In the genomic region with DNA sequence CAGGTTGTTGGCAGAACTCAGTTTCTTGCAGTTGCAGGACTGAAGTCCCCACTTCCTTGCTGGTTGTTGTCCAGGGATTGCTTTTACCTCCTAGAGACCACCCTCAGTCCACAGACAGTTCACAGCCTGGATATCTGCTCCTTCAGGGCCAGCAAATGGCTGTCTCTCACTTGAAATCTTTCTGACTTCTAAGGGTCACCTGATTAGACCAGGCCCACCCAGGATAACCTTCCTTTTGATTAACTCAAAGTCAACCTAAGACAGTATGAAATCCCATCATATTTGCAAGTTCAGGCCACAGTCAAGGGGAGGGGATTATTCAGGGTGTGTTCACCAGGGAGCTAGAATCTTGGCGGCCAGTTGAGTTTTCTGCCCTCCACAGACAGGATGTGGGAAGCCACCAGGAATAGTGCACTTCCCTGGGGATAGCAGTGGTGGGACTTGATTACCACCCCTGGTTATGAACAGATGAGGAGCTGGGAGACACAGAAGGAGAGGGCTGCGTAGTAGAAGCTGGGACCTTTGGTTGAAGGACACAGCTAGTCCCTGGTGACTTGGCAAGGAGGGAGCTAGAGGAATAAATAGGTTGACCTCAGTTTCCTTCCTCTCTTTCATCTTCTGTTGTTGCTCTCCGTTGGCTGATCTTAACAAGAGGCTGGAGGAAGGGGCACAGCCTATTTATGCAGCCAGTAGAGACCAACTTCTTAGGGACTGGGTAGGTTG, we compare ENCODE assay signal across 28 cellular contexts. TPM values are rescaled to one million over a fixed set of nuclear protein-coding genes. Genes with fewer than 3 reads are reported as not detected.
A peak's percentile ranks its signal among the peaks of the same experiment; 100 is the strongest.
DNase-seq lines count a peak whose midpoint lies in the region; ATAC-seq, FAIRE-seq and TF ChIP-seq lines count a peak whose summit lies in the region.
"Had no signal": no experiment of that assay in that cellular context is flagged by ENCODE, and none has a peak within 500 bp of the region (broad histone marks: within the 10 kb centered on the region; RNA-seq: fewer than 3 reads in every experiment).

No MANE protein-coding gene starts in this region.

- no peak for TF ChIP-seq EP300 in H1 (IDR thresholded peaks at IDR 0.05; ENCODE audit: borderline replicate concordance in 1 of 2, low read depth in 2 of 2, low read length in 2 of 2)

- H4K8ac ChIP-seq in H1 (ENCODE audit: extremely low read depth, insufficient read depth, low read length) = no peak overlapping the region

- H2BK20ac ChIP-seq in H1 (ENCODE audit: low read length) = no peak overlapping the region; the same call in 1 of the 2 replicates

- H3K4me3 Mint-ChIP-seq in activated CD4-positive, alpha-beta T cell treated with anti-CD3 and anti-CD28 coated beads, Interleukin-2, amount 10 ng/mL, durations not matched to agents 7 days and 5 days = no peak overlapping the region
- H3K4me3 Mint-ChIP-seq in T-cell = peak overlapping the region; percentile 7 to 58 (median 25)
- H3K4me3 Mint-ChIP-seq: HFFc6 had no signal

- H2BK12ac ChIP-seq in H1 (ENCODE audit: low read depth, low read length) = no peak overlapping the region; the same call in 1 of the 2 replicates

- peaks cover 8% of the 10 kb centered on the region for H3K9me3 Mint-ChIP-seq in activated CD4-positive, alpha-beta T cell treated with anti-CD3 and anti-CD28 coated beads, Interleukin-2, amount 10 ng/mL, durations not matched to agents 7 days and 5 days
- peaks cover 0 to 4% (median 0%) of the 10 kb centered on the region in 3 donors for H3K9me3 Mint-ChIP-seq in T-cell
- H3K9me3 Mint-ChIP-seq: activated T-helper 2 cell treated with anti-CD3 and anti-CD28 coated beads, Interferon-gamma antibody, Interleukin-2, Interleukin-4, amounts not matched to agents 10 μg/mL and 5 μg/mL and 100 μg/mL, durations not matched to agents 14 hours and 24 hours and 36 hours; HFFc6 had no signal

- 87% methylated on average over 3 of the region's 3 CpGs; no CpG with 5 or more reads in 1 of the 2 experiments for WGBS in H1 (ENCODE audit: extremely low coverage in 1 of 2, insufficient coverage in 1 of 2, insufficient read length in 1 of 2, insufficient replicate concordance in 2 of 2, low coverage in 1 of 2, low lambda C conversion rate in 2 of 2, missing lambda C conversion rate in 1 of 2), 2 experiments

- TF ChIP-seq POLR2A in H1 (IDR thresholded peaks at IDR 0.05; ENCODE audit: control extremely low read depth in 1 of 2, low read depth in 2 of 2, low read length in 2 of 2) = no peak

- 0 out of 2 replicates have a peak overlapping the region, but pooled peaks have one; percentile 63 for H2BK15ac ChIP-seq in H1 (ENCODE audit: low read length)

- H2BK120ac ChIP-seq in H1 (replicated peaks; ENCODE audit: low read depth, low read length) = no peak overlapping the region

- TF ChIP-seq RAD21 in H1 (IDR thresholded peaks at IDR 0.05 in 1 of 2, conservative IDR thresholded peaks at IDR 0.05 in 1 of 2; ENCODE audit: low read depth in 2 of 2, low read length in 2 of 2) = no peak

- H3K27me3 ChIP-seq in BLaER1 (no peaks in the 10 kb centered on the region), H1 (replicated peaks in 1 of 4; ENCODE audit: control insufficient read depth in 3 of 4, extremely low read depth in 1 of 4, insufficient read depth in 3 of 4, low read length in 3 of 4) (peaks cover 0 to 6% (median 0%) of the 10 kb centered on the region in 4 experiments; a peak in 2 of 7 replicates)
- H3K27me3 ChIP-seq: body of pancreas, esophagus muscularis mucosa, hepatocyte, tibial artery had no signal

- no peak overlapping the region for H2AK5ac ChIP-seq in H1 (ENCODE audit: low read depth, low read length)

- no peak overlapping the region for H3K9ac ChIP-seq in BLaER1
- no peak overlapping the region for H3K9ac ChIP-seq in H1 (replicated peaks in 1 of 4; ENCODE audit: extremely low read depth in 1 of 4, low read depth in 3 of 4, low read length in 3 of 4)

- H3K27ac Mint-ChIP-seq in activated CD4-positive, alpha-beta T cell treated with anti-CD3 and anti-CD28 coated beads, Interleukin-2, amount 10 ng/mL, durations not matched to agents 7 days and 5 days = peak overlapping the region; percentile 14
- H3K27ac Mint-ChIP-seq in T-cell = peak overlapping the region; percentile 45 to 78
- H3K27ac Mint-ChIP-seq: activated T-helper 2 cell treated with anti-CD3 and anti-CD28 coated beads, Interferon-gamma antibody, Interleukin-2, Interleukin-4, amounts not matched to agents 10 μg/mL and 5 μg/mL and 100 μg/mL, durations not matched to agents 14 hours and 24 hours and 36 hours; HFFc6 had no signal

- H4K91ac ChIP-seq in H1 (replicated peaks; ENCODE audit: insufficient read length, low read length) = no peak overlapping the region

- DNase-seq in activated CD4-positive, alpha-beta T cell treated with anti-CD3 and anti-CD28 coated beads, Interleukin-2, amount 10 ng/mL, durations not matched to agents 7 days and 5 days = no peak
- no peak for DNase-seq in activated CD4-positive, alpha-beta T cell treated with anti-CD3 and anti-CD28 coated beads for 4 hours
- DNase-seq in T-cell = no peak
- no peak for DNase-seq in H1 (ENCODE audit: low read depth in 1 of 2, low spot score in 2 of 2)
- DNase-seq in posterior cingulate gyrus = no peak
- no peak for DNase-seq in NOMO-1 treated with DMSO at 0.1 percent for 48 hours (lab: John Stamatoyannopoulos, UW; ENCODE audit: unreplicated experiment)
- no peak for DNase-seq in HuH-7.5 (ENCODE audit: low spot score)
- DNase-seq: 8988T; activated CD4-positive, CD25-positive, alpha-beta regulatory T cell; body of pancreas; COR-L47; DMS79; foreskin melanocyte; HFFc6; left colon; naive B cell; NCI-H1092; NCI-H187 treated with DMSO at 0.1 percent for 48 hours; stimulated activated CD4-positive, alpha-beta T cell treated with anti-CD3 and anti-CD28 coated beads, Interleukin-2, amount 100 ng/mL, for 48 hours; stimulated activated naive CD4-positive, alpha-beta T cell; T1000; tibial artery had no signal

- H4K20me1 ChIP-seq in BLaER1 (peaks cover 93% of the 10 kb centered on the region), H1 (replicated peaks in 1 of 2; ENCODE audit: control insufficient read depth in 1 of 2, insufficient read depth in 2 of 2, low read length in 2 of 2) (no peaks in the 10 kb centered on the region)

- no peak overlapping the region for H3K56ac ChIP-seq in H1 (replicated peaks; ENCODE audit: insufficient read length, low read depth, low read length)

- POLR2A ChIA-PET in activated CD4-positive, alpha-beta T cell treated with anti-CD3 and anti-CD28 coated beads, Interleukin-2, amount 10 ng/mL, durations not matched to agents 7 days and 5 days (lab: Charles Lee) = no interaction called here
- POLR2A ChIA-PET in T-cell (lab: Charles Lee) = no interaction called here
- POLR2A ChIA-PET in H1 (lab: Charles Lee; ENCODE audit: partially characterized antibody) = interaction anchor here (0.7 to 1.7 kb wide), 4 partner anchors 9 to 203 kb away, joined by 3 read pairs; no protein-coding TSS in a partner anchor

- H3K4me2 ChIP-seq in BLaER1 (peak overlapping the region; percentile 80), H1 (ENCODE audit: insufficient read depth in 1 of 2, low read depth in 2 of 2, low read length in 2 of 2) (no peak overlapping the region)
- H3K4me2 ChIP-seq: hepatocyte had no signal

- H3K4ac ChIP-seq in H1 (replicated peaks; ENCODE audit: insufficient read length, low read depth, low read length) = no peak overlapping the region

- no peak overlapping the region for H2BK5ac ChIP-seq in H1 (ENCODE audit: low read depth, low read length)

- H3K4me1 ChIP-seq in BLaER1 (peaks cover 42% of the 10 kb centered on the region), H1 (replicated peaks in 1 of 4; ENCODE audit: control insufficient read depth in 3 of 4, insufficient read depth in 4 of 4, low read length in 3 of 4) (peaks cover 3 to 13% (median 8%) of the 10 kb centered on the region in 4 experiments; a peak in 6 of 7 replicates)
- H3K4me1 ChIP-seq: body of pancreas, esophagus muscularis mucosa, tibial artery had no signal

- peaks cover 22% of the 10 kb centered on the region for H3K4me1 Mint-ChIP-seq in activated CD4-positive, alpha-beta T cell treated with anti-CD3 and anti-CD28 coated beads, Interleukin-2, amount 10 ng/mL, durations not matched to agents 7 days and 5 days
- H3K4me1 Mint-ChIP-seq in T-cell = peaks cover 64 to 88% (median 85%) of the 10 kb centered on the region in 3 donors

- H3K14ac ChIP-seq in H1 (ENCODE audit: insufficient read length) = no peak overlapping the region

- intact Hi-C loops in posterior cingulate gyrus (cut with DNase I) = no loop called here

- CTCF ChIA-PET in activated CD4-positive, alpha-beta T cell treated with anti-CD3 and anti-CD28 coated beads, Interleukin-2, amount 10 ng/mL, durations not matched to agents 7 days and 5 days (lab: Charles Lee) = interaction anchor here (0.5 to 0.9 kb wide), 3 partner anchors 17 to 1158 kb away, joined by 3 read pairs; no protein-coding TSS in a partner anchor
- CTCF ChIA-PET in T-cell (lab: Charles Lee) = interaction anchor here in 1 of 2 donors (0.8 kb wide), 1 partner anchor 12 kb away, joined by 3 read pairs; no protein-coding TSS in a partner anchor
- CTCF ChIA-PET in H1 (lab: Charles Lee; ENCODE audit: partially characterized antibody) = interaction anchor here (1.0 to 2.2 kb wide), 4 partner anchors 10 to 159 kb away, joined by 3 to 8 read pairs (median 4); no protein-coding TSS in a partner anchor

- H3K27me3 Mint-ChIP-seq in activated CD4-positive, alpha-beta T cell treated with anti-CD3 and anti-CD28 coated beads, Interleukin-2, amount 10 ng/mL, durations not matched to agents 7 days and 5 days = no peaks in the 10 kb centered on the region
- no peaks in the 10 kb centered on the region for H3K27me3 Mint-ChIP-seq in T-cell
- H3K27me3 Mint-ChIP-seq: naive B cell had no signal

- H3K27ac ChIP-seq in BLaER1 = no peak overlapping the region
- no peak overlapping the region for H3K27ac ChIP-seq in H1 (ENCODE audit: low read depth, low read length)
- H3K27ac ChIP-seq: body of pancreas, esophagus muscularis mucosa, hepatocyte, RWPE1, SK-N-MC, tibial artery had no signal

- H3K79me2 ChIP-seq in H1 (ENCODE audit: control insufficient read depth in 1 of 2, insufficient read depth in 2 of 2, low read length in 2 of 2) = no peaks in the 10 kb centered on the region
- H3K79me2 ChIP-seq: hepatocyte had no signal

- no peak overlapping the region for H3K18ac ChIP-seq in H1 (ENCODE audit: extremely low read depth, low read length)

- H3K23ac ChIP-seq in H1 (ENCODE audit: insufficient read length) = no peak overlapping the region

- H3K36me3 ChIP-seq in BLaER1 = peaks cover 68% of the 10 kb centered on the region
- no peaks in the 10 kb centered on the region for H3K36me3 ChIP-seq in H1 (ENCODE audit: control insufficient read depth in 2 of 4, insufficient read depth in 4 of 4, low read length in 3 of 4)

- H3K9me3 ChIP-seq in BLaER1 = peaks cover 23% of the 10 kb centered on the region
- 0 out of 4 replicates have a peak, but pooled peaks cover 0 to 4% of the 10 kb centered on the region in 2 experiments for H3K9me3 ChIP-seq in H1 (ENCODE audit: insufficient read depth in 2 of 2, low read depth in 1 of 2, low read length in 1 of 2)
- H3K9me3 ChIP-seq: body of pancreas, tibial artery had no signal

- no peaks in the 10 kb centered on the region for H3K79me1 ChIP-seq in H1 (ENCODE audit: low read depth, low read length)

- ATAC-seq in T-cell (replicated peaks in 1 of 4) = peak in 2 of 4 experiments; percentile 36 to 67
- ATAC-seq: body of pancreas, left colon had no signal

- H3K23me2 ChIP-seq in H1 (ENCODE audit: low read depth, low read length) = no peaks in the 10 kb centered on the region

- no peak for FAIRE-seq in H1 (lab: Jason Lieb, UNC)

- H3K4me3 ChIP-seq in BLaER1 (no peak overlapping the region), H1 (ENCODE audit: extremely low read depth in 1 of 4, insufficient read depth in 2 of 4, low read depth in 3 of 4, low read length in 4 of 4) (no peak overlapping the region)
- H3K4me3 ChIP-seq: body of pancreas, esophagus muscularis mucosa, hepatocyte, SK-N-MC, tibial artery had no signal

- H3K36me3 Mint-ChIP-seq in activated CD4-positive, alpha-beta T cell treated with anti-CD3 and anti-CD28 coated beads, Interleukin-2, amount 10 ng/mL, durations not matched to agents 7 days and 5 days (ENCODE audit: low read depth) = peaks cover 60% of the 10 kb centered on the region
- peaks cover 52% of the 10 kb centered on the region for H3K36me3 Mint-ChIP-seq in T-cell

- no peak for TF ChIP-seq CTCF in H1 (IDR thresholded peaks at IDR 0.05; ENCODE audit: control extremely low read depth in 1 of 3, insufficient read depth in 1 of 3, low read depth in 1 of 3, low read length in 3 of 3)

- H2AFZ ChIP-seq in H1 (ENCODE audit: low read length) = no peak overlapping the region
- H2AFZ ChIP-seq: hepatocyte had no signal

- no peak overlapping the region for H4K5ac ChIP-seq in H1 (ENCODE audit: insufficient read length, low read depth, low read length)

RNA-seq across cellular contexts. Expression of a gene that starts 33.4 kb away (rescaled TPM):
- 10 to 100 TPM; 37.8 to 44.4 TPM for total RNA-seq in activated CD4-positive, alpha-beta T cell treated with anti-CD3 and anti-CD28 coated beads, Interleukin-2, amount 10 ng/mL, durations not matched to agents 7 days and 5 days
- total RNA-seq in T-cell = 100 to 1,000 TPM in 3 of 5 donors, 10 to 100 TPM in 2; 45.8 to 237 (median 207) TPM
- 33.8 and 36.0 TPM in 2 replicates for total RNA-seq in H1 (2021; fragmentation: NEBNext Ultra II Directional; extraction: Animal tissue kit (Norgen Biotek cat#: 25700))
- 27.6 and 38.3 TPM in 2 replicates for polyA plus RNA-seq in H1 (2011; rRNA removed)
- 55.4 TPM for polyA plus RNA-seq in H1 (2011; cell fraction: cytosol; rRNA removed)
- polyA plus RNA-seq in H1 (2011; cell fraction: nucleus; rRNA removed) = 134 TPM
- 55.6 to 81.0 TPM (median 63.3 TPM) in 4 replicates for polyA plus RNA-seq in H1 (2012, experiment 1 of 2)
- 4.6 TPM for polyA plus RNA-seq in H1 (2012, experiment 2 of 2)
- polyA plus RNA-seq in H1 (2013, experiment 1 of 2) = 44.4 TPM
- 37.1 TPM for polyA plus RNA-seq in H1 (2013, experiment 2 of 2)
- 75.5 and 135 TPM in 2 replicates for polyA minus RNA-seq in H1 (2011; rRNA and poly(A)+ RNA removed)
- polyA minus RNA-seq in H1 (2011; cell fraction: cytosol; rRNA and poly(A)+ RNA removed) = 20.6 TPM
- polyA minus RNA-seq in H1 (2011; cell fraction: nucleus; rRNA and poly(A)+ RNA removed) = 72.4 TPM
